ENCODE assay signal across 23 cellular contexts in the genomic region with DNA sequence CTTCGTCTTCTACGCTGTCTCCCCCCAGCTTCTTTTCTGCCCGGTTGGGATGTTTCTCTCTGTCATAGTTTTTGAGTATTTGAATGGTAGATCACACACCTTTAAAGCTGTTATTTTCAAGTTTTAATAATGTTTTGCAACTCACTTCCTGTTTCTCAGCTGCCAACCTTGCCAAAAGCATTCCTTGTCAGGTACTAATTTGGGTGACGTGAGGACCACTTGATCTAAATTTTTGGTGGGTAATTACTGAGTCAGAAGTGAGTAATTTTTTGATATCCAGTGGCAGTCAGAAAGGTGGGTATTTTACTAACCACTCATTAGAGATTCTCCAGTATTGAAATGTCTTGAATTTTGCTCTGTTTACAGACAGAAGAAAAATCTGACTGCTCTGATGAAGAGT.
DNase-seq lines count a peak whose midpoint lies in the region; ATAC-seq, FAIRE-seq and TF ChIP-seq lines count a peak whose summit lies in the region.
"Had no signal": no experiment of that assay in that cellular context is flagged by ENCODE, and none has a peak within 500 bp of the region (broad histone marks: within the 10 kb centered on the region; RNA-seq: fewer than 3 reads in every experiment).

No MANE protein-coding gene starts in this region.

- H3K27me3 ChIP-seq in bronchial epithelial cell (ENCODE audit: control insufficient read depth, insufficient read depth, low read length): no peaks in the 10 kb centered on the region
- no peaks in the 10 kb centered on the region for H3K27me3 ChIP-seq in foreskin keratinocyte
- no peaks in the 10 kb centered on the region for H3K27me3 ChIP-seq in HepG2 (ENCODE audit: control insufficient read depth in 1 of 2, insufficient read depth in 2 of 2, low read length in 2 of 2)
- H3K27me3 ChIP-seq: BLaER1 treated with 17β-estradiol and CSF1 and Interleukin-3, amounts not matched to agents 10 nM and 100 nM had no signal

- peak; percentile 50 for ATAC-seq in foreskin keratinocyte
- no peak for ATAC-seq in GM19463 (IDR thresholded peaks at IDR 0.05; ENCODE audit: unreplicated experiment)
- no peak for ATAC-seq in HepG2
- ATAC-seq: A549; CD8-positive, alpha-beta T cell; GM12878 had no signal

- H3K79me2 ChIP-seq in HepG2 (ENCODE audit: insufficient read depth, low read length): no peaks in the 10 kb centered on the region

- WGBS in HepG2 (ENCODE audit: low lambda C conversion rate): 12% methylated on average over 4 of the region's 4 CpGs

- no peak for FAIRE-seq in bronchial epithelial cell (lab: Jason Lieb, UNC)
- no peak for FAIRE-seq in HepG2 (lab: Jason Lieb, UNC)
- FAIRE-seq: A549, D721Med, GM12878, GM12892, GM18507 had no signal

- H3K4me3 ChIP-seq in bronchial epithelial cell (ENCODE audit: low read depth, low read length): no peak overlapping the region
- no peak overlapping the region for H3K4me3 ChIP-seq in HepG2 (replicated peaks in 1 of 3; ENCODE audit: insufficient read depth in 1 of 3, low read depth in 2 of 3, low read length in 3 of 3)
- H3K4me3 ChIP-seq: A549; BLaER1 treated with 17β-estradiol and CSF1 and Interleukin-3, amounts not matched to agents 10 nM and 100 nM; GM12878 had no signal

- TF ChIP-seq CTCF in bronchial epithelial cell (IDR thresholded peaks at IDR 0.05; ENCODE audit: insufficient read depth, low read length, severe bottlenecking) (no peak), foreskin keratinocyte (conservative IDR thresholded peaks at IDR 0.05) (no peak), HepG2 (CRISPR knock-in tag; IDR thresholded peaks at IDR 0.05) (no peak)

- H4K20me1 ChIP-seq in HepG2 (ENCODE audit: insufficient read depth, low read length): no peaks in the 10 kb centered on the region
- H4K20me1 ChIP-seq: BLaER1 treated with 17β-estradiol and CSF1 and Interleukin-3, amounts not matched to agents 10 nM and 100 nM had no signal

- no peak for TF ChIP-seq POLR2A in HepG2 (IDR thresholded peaks at IDR 0.05; ENCODE audit: insufficient read depth in 1 of 2, low read depth in 2 of 2, low read length in 2 of 2)

- H3K9ac ChIP-seq in HepG2 (ENCODE audit: insufficient read depth, low read depth, low read length): no peak overlapping the region
- H3K9ac ChIP-seq: BLaER1 treated with 17β-estradiol and CSF1 and Interleukin-3, amounts not matched to agents 10 nM and 100 nM had no signal

- no peaks in the 10 kb centered on the region for H3K4me1 ChIP-seq in foreskin keratinocyte
- no peaks in the 10 kb centered on the region for H3K4me1 ChIP-seq in HepG2 (ENCODE audit: insufficient read depth, low read length)
- H3K4me1 ChIP-seq: A549; BLaER1 treated with 17β-estradiol and CSF1 and Interleukin-3, amounts not matched to agents 10 nM and 100 nM; Caco-2 had no signal

- no peak overlapping the region for H2AFZ ChIP-seq in HepG2 (ENCODE audit: low read length)

- CTCF ChIA-PET in HepG2 (lab: Yijun Ruan, JAX; ENCODE audit: low intra/inter-chr PET ratio, low total read pairs): no interaction called here

- no peak for TF ChIP-seq RAD21 in HepG2 (CRISPR knock-in tag; IDR thresholded peaks at IDR 0.05)

- H3K9me3 ChIP-seq in HepG2 (ENCODE audit: low read length): peaks cover 45% of the 10 kb centered on the region
- H3K9me3 ChIP-seq: A549 had no signal

- H3K4me2 ChIP-seq in HepG2 (ENCODE audit: low read depth, low read length): no peak overlapping the region
- H3K4me2 ChIP-seq: A549; BLaER1 treated with 17β-estradiol and CSF1 and Interleukin-3, amounts not matched to agents 10 nM and 100 nM had no signal

- peak; percentile 4 for DNase-seq in A172 (ENCODE audit: low spot score)
- peak; percentile 48 for DNase-seq in Daoy (ENCODE audit: low read depth)
- DNase-seq in bronchial epithelial cell (ENCODE audit: low read depth): peak; percentile 73
- peak in 1 of 2 donors; percentile 57 for DNase-seq in foreskin keratinocyte
- DNase-seq in activated T-cell treated with anti-CD3 and anti-CD28 coated beads for 4 hours: no peak
- DNase-seq in HepG2 (ENCODE audit: low spot score): no peak
- DNase-seq: 8988T; AML-193; Caco-2; Calu3; CD4-positive, alpha-beta T cell; CD8-positive, alpha-beta T cell; DMS79 treated with DMSO at 0.1 percent for 48 hours; EL; GDM1 had no signal

- POLR2A ChIA-PET in HepG2 (lab: Yijun Ruan, JAX): no interaction called here

- in situ Hi-C loops in HepG2 (cut with HindIII; ENCODE audit: extremely low pct_ligation_motif_present, low pct_unique_long_range_greater_than_20kb): no loop called here

- H3K36me3 ChIP-seq in bronchial epithelial cell (ENCODE audit: control insufficient read depth, insufficient read depth, low read length): no peaks in the 10 kb centered on the region
- H3K36me3 ChIP-seq in HepG2 (replicated peaks in 1 of 2; ENCODE audit: control insufficient read depth in 1 of 2, insufficient read depth in 2 of 2, low read length in 2 of 2): no peaks in the 10 kb centered on the region
- H3K36me3 ChIP-seq: BLaER1 treated with 17β-estradiol and CSF1 and Interleukin-3, amounts not matched to agents 10 nM and 100 nM had no signal

- BruUV-seq in HepG2 (replicated peaks; lab: Mats Ljungman, UMichigan): no TSS peak

- intact Hi-C loops in HepG2 (cut with micrococcal nuclease; ENCODE audit: unreplicated experiment): no loop called here

- TF ChIP-seq EP300 in HepG2 (IDR thresholded peaks at IDR 0.05; ENCODE audit: low read depth in 2 of 2, low read length in 2 of 2) (no peak), HepG2 (CRISPR knock-in tag; IDR thresholded peaks at IDR 0.05; ENCODE audit: borderline replicate concordance) (no peak)

- H3K27ac ChIP-seq in foreskin keratinocyte (no peak overlapping the region), HepG2 (ENCODE audit: extremely low read length, insufficient read depth, low read length) (no peak overlapping the region)
- H3K27ac ChIP-seq: A549; BLaER1 treated with 17β-estradiol and CSF1 and Interleukin-3, amounts not matched to agents 10 nM and 100 nM; C4-2B had no signal

TF ChIP-seq in HepG2, 621 proteins besides CTCF, POLR2A, EP300 and RAD21:
- TF ChIP-seq, protein P1, sequence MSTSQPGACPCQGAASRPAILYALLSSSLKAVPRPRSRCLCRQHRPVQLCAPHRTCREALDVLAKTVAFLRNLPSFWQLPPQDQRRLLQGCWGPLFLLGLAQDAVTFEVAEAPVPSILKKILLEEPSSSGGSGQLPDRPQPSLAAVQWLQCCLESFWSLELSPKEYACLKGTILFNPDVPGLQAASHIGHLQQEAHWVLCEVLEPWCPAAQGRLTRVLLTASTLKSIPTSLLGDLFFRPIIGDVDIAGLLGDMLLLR (CRISPR knock-in tag; IDR thresholded peaks at IDR 0.05): no peak
- TF ChIP-seq ZNF235 (CRISPR knock-in tag; IDR thresholded peaks at IDR 0.05; ENCODE audit: borderline replicate concordance) (no peak), KLF12 (CRISPR knock-in tag; IDR thresholded peaks at IDR 0.05; ENCODE audit: borderline replicate concordance) (no peak)

Comparison
In these comparisons a context has a peak if more than half of its experiments do, and no peak if none do; other contexts are left out.
1. DNase-seq: peak in A172 (single experiment), Daoy (single experiment) and bronchial epithelial cell (single experiment); none in activated T-cell treated with anti-CD3 and anti-CD28 coated beads for 4 hours (single experiment) and HepG2 (single experiment).